Comparison of ENCODE assay signal across 2 cellular contexts in the genomic region with DNA sequence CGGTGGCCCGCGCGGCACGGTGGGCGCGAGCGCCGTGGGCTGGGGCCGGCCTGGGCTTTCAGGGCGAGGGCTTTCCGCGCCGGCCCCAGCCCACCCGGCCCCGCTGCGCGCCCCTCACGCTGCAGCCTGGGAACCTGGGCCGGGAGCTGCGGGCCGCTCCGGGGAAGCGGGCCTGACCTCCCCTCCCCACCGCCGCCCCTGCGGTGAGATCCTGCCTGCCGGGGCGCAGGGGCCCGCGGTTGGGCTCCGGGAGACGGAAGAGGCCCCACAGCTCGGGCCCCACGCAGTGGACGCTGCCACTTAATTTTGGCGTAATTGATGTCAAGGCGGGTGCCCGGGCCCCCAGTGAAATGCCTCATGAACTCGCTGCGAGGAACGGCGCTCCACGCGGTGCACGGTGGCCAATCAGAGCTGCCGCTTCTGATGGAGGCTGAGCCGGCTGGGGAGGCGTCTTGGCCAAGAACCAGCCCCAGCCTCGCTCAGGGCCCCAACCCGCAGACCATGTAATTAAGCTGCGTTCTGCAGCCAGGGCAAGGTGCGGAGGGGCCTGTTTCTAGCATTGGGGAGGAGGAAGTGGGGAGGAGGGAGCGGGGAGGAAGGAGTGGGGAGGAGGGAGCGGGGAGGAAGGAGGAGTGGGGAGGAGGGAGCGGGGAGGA.
TF ChIP-seq lines count a peak whose summit lies in the region.

No MANE protein-coding gene starts in this region.

TF ChIP-seq in GM12878, 131 proteins besides CTCF, POLR2A, EP300 and RAD21 (continued from another document):
- peak; percentile 90 for TF ChIP-seq NFXL1 (IDR thresholded peaks at IDR 0.05; ENCODE audit: borderline replicate concordance)

TF ChIP-seq in liver, 16 proteins besides CTCF, POLR2A, EP300 and RAD21 (continued from another document):
- TF ChIP-seq, protein P1, sequence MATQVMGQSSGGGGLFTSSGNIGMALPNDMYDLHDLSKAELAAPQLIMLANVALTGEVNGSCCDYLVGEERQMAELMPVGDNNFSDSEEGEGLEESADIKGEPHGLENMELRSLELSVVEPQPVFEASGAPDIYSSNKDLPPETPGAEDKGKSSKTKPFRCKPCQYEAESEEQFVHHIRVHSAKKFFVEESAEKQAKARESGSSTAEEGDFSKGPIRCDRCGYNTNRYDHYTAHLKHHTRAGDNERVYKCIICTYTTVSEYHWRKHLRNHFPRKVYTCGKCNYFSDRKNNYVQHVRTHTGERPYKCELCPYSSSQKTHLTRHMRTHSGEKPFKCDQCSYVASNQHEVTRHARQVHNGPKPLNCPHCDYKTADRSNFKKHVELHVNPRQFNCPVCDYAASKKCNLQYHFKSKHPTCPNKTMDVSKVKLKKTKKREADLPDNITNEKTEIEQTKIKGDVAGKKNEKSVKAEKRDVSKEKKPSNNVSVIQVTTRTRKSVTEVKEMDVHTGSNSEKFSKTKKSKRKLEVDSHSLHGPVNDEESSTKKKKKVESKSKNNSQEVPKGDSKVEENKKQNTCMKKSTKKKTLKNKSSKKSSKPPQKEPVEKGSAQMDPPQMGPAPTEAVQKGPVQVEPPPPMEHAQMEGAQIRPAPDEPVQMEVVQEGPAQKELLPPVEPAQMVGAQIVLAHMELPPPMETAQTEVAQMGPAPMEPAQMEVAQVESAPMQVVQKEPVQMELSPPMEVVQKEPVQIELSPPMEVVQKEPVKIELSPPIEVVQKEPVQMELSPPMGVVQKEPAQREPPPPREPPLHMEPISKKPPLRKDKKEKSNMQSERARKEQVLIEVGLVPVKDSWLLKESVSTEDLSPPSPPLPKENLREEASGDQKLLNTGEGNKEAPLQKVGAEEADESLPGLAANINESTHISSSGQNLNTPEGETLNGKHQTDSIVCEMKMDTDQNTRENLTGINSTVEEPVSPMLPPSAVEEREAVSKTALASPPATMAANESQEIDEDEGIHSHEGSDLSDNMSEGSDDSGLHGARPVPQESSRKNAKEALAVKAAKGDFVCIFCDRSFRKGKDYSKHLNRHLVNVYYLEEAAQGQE (IDR thresholded peaks at IDR 0.05), result no peak
- TF ChIP-seq FOXA1 (IDR thresholded peaks at IDR 0.05), result no peak
- no peak for TF ChIP-seq HNF4G (IDR thresholded peaks at IDR 0.05)
- no peak for TF ChIP-seq FOXA2 (IDR thresholded peaks at IDR 0.05)
- no peak for TF ChIP-seq SP1 (IDR thresholded peaks at IDR 0.05)
- no peak for TF ChIP-seq JUND (IDR thresholded peaks at IDR 0.05)
